ENCODE assay signal across 8 cellular contexts in genomic region chr14:104563742-104564615, GRCh38. TPM values are rescaled to one million over a fixed set of nuclear protein-coding genes. Genes with fewer than 3 reads are reported as not detected.
DNase-seq lines count a peak whose midpoint lies in the region; ATAC-seq and TF ChIP-seq lines count a peak whose summit lies in the region.

No MANE protein-coding gene starts in this region.

- H3K4me3 ChIP-seq in WI38 (ENCODE audit: low read depth, low read length) (no peak overlapping the region), breast epithelium (peak overlapping the region in 1 of 3 donors; percentile 28)

- H3K27me3 ChIP-seq in breast epithelium: peaks cover 5 to 88% of the 10 kb centered on the region in 2 donors

- peak; percentile 40 for DNase-seq in GDM1 (lab: John Stamatoyannopoulos, UW)
- peak; percentile 57 for DNase-seq in NCI-H128 (lab: John Stamatoyannopoulos, UW; ENCODE audit: unreplicated experiment)
- peak; percentile 34 to 73 for DNase-seq in breast epithelium (ENCODE audit: low spot score in 2 of 2)
- DNase-seq in inferior parietal cortex (ENCODE audit: extremely low spot score): peak; percentile 53
- DNase-seq in stimulated activated CD4-positive, alpha-beta T cell treated with anti-CD3 and anti-CD28 coated beads, Interleukin-1b, Interleukin-23, amount 100 ng/mL, for 24 hours (ENCODE audit: low read depth in 4 of 4, low spot score in 1 of 4): peak; percentile 13 to 56 (median 42)
- DNase-seq in cortex of kidney (lab: John Stamatoyannopoulos, UW): no peak

- TF ChIP-seq CTCF in WI38 (IDR thresholded peaks at IDR 0.05; ENCODE audit: low read depth, low read length) (peak; percentile 67; the same call in 1 of the 2 replicates), breast epithelium (IDR thresholded peaks at IDR 0.05) (peak; percentile 67 to 88 (median 84))

- no peaks in the 10 kb centered on the region for H3K36me3 ChIP-seq in breast epithelium

- no peak overlapping the region for H3K27ac ChIP-seq in breast epithelium

- no peaks in the 10 kb centered on the region for H3K9me3 ChIP-seq in breast epithelium

- no peak for ATAC-seq in HG02763 (IDR thresholded peaks at IDR 0.05; ENCODE audit: unreplicated experiment)

- intact Hi-C loops in breast epithelium (cut with DNase I; ENCODE audit: low total_unique reads): loop anchor here (10.0 kb wide), 2 partner anchors 429 to 469 kb away; partner anchors contain the start of gene KIF26A

- TF ChIP-seq POLR2A in breast epithelium (IDR thresholded peaks at IDR 0.05): no peak

- H3K4me1 ChIP-seq in breast epithelium: peaks cover 0 to 8% of the 10 kb centered on the region in 2 donors

RNA-seq across cellular contexts. Expression of gene C14orf180, which starts 15.6 kb away (rescaled TPM):
- 10 to 100 TPM in 1 of 3 donors, 1 to 10 TPM in 2; 1.3 to 32.3 (median 4.2) TPM for total RNA-seq in breast epithelium

RNA-seq across cellular contexts. Expression of gene TMEM179, which starts 40.6 kb away (rescaled TPM):
- not detected for total RNA-seq in breast epithelium
